In genomic region chr1:228275435-228276342, GRCh38 we compare ENCODE assay signal across 8 cellular contexts.
A peak's percentile ranks its signal among the peaks of the same experiment; 100 is the strongest.
DNase-seq lines count a peak whose midpoint lies in the region; ATAC-seq and TF ChIP-seq lines count a peak whose summit lies in the region.

No MANE protein-coding gene starts in this region.

- H3K4me3 Mint-ChIP-seq in mesothelial cell of epicardium = peak overlapping the region; percentile 69

- no peak overlapping the region for H2AFZ ChIP-seq in DND-41 (ENCODE audit: low read depth, low read length)

- H3K4me2 ChIP-seq in DND-41 (ENCODE audit: insufficient read depth, low read length) = no peak overlapping the region

- no peaks in the 10 kb centered on the region for H3K27me3 Mint-ChIP-seq in mesothelial cell of epicardium (ENCODE audit: low read depth)

- no peaks in the 10 kb centered on the region for H3K4me1 ChIP-seq in DND-41 (ENCODE audit: insufficient read depth, low read length)

- H3K4me3 ChIP-seq in DND-41 (ENCODE audit: low read depth in 1 of 2, low read length in 2 of 2) (no peak overlapping the region), epithelial cell of esophagus (ENCODE audit: low read length) (peak overlapping the region; percentile 52)

- peak overlapping the region; percentile 30 for H3K27ac Mint-ChIP-seq in mesothelial cell of epicardium

- H3K79me2 ChIP-seq in DND-41 (ENCODE audit: insufficient read depth, low read length) = no peaks in the 10 kb centered on the region

- ATAC-seq in DND-41 (ENCODE audit: insufficient read depth, low read depth) (peak; percentile 78), HG02870 (IDR thresholded peaks at IDR 0.05; ENCODE audit: unreplicated experiment) (peak; percentile 62)

- no peaks in the 10 kb centered on the region for H3K9me3 Mint-ChIP-seq in mesothelial cell of epicardium

- H3K27ac ChIP-seq in DND-41 (ENCODE audit: low read length) = no peak overlapping the region

- peaks cover 5% of the 10 kb centered on the region for H3K4me1 Mint-ChIP-seq in mesothelial cell of epicardium

- DNase-seq in DND-41 (peak; percentile 80), NCI-H526 (lab: John Stamatoyannopoulos, UW) (peak; percentile 48 to 84), activated T-cell treated with anti-CD3 and anti-CD28 coated beads for 24 hours (ENCODE audit: low read depth) (peak; percentile 83), epithelial cell of esophagus (ENCODE audit: low read depth) (peak; percentile 85), mesothelial cell of epicardium (ENCODE audit: low spot score in 2 of 2, unreplicated experiment in 2 of 2) (peak; percentile 83 to 84), NCI-H2107 (lab: John Stamatoyannopoulos, UW) (no peak)
- peak; percentile 87 for DNase-seq in stimulated activated CD8-positive, alpha-beta memory T cell treated with anti-CD3 and anti-CD28 coated beads, Interleukin-12 subunit alpha, Interleukin-12 subunit beta, amount 100 ng/mL, for 1 hour (ENCODE audit: low read depth)

- TF ChIP-seq CTCF in DND-41 (IDR thresholded peaks at IDR 0.05; ENCODE audit: borderline replicate concordance, extremely low read depth, low read length, poor library complexity, severe bottlenecking) = no peak
- no peak for TF ChIP-seq CTCF in epithelial cell of esophagus (IDR thresholded peaks at IDR 0.05; ENCODE audit: insufficient read depth, low read depth, low read length, missing control alignments)
- TF ChIP-seq CTCF in mesothelial cell of epicardium (IDR thresholded peaks at IDR 0.05; ENCODE audit: unreplicated experiment) = no peak

- peaks cover 62% of the 10 kb centered on the region for H3K36me3 ChIP-seq in DND-41 (ENCODE audit: insufficient read depth, low read length)

- H3K27me3 ChIP-seq in DND-41 (ENCODE audit: insufficient read depth, low read length, poor library complexity) = no peaks in the 10 kb centered on the region

- H3K9ac ChIP-seq in DND-41 (ENCODE audit: low read depth, low read length) = no peak overlapping the region

- peaks cover 6% of the 10 kb centered on the region for H3K36me3 Mint-ChIP-seq in mesothelial cell of epicardium

- H4K20me1 ChIP-seq in DND-41 (ENCODE audit: insufficient read depth, low read length) = 0 out of 2 replicates have a peak, but pooled peaks cover 3% of the 10 kb centered on the region

- no peaks in the 10 kb centered on the region for H3K9me3 ChIP-seq in DND-41 (ENCODE audit: insufficient read depth, low read length, severe bottlenecking)
